ENCODE assay signal across 9 cellular contexts in genomic region chr3:128076465-128076782, GRCh38. TPM values are rescaled to one million over a fixed set of nuclear protein-coding genes. Genes with fewer than 3 reads are reported as not detected.
DNase-seq lines count a peak whose midpoint lies in the region; ATAC-seq and TF ChIP-seq lines count a peak whose summit lies in the region.
"Had no signal": no experiment of that assay in that cellular context is flagged by ENCODE, and none has a peak within 500 bp of the region (broad histone marks: within the 10 kb centered on the region; RNA-seq: fewer than 3 reads in every experiment).

No MANE protein-coding gene starts in this region.

- TF ChIP-seq CTCF in GM23338 (conservative IDR thresholded peaks at IDR 0.05; ENCODE audit: low read depth in 2 of 2) (no peak), brain microvascular endothelial cell (IDR thresholded peaks at IDR 0.05; ENCODE audit: low read depth, low read length, missing control alignments) (no peak)

- ATAC-seq in GM23338, result peak; percentile 26
- ATAC-seq in HG03045 (IDR thresholded peaks at IDR 0.05; ENCODE audit: unreplicated experiment), result no peak

- H3K79me2 ChIP-seq in GM23338 (replicated peaks; ENCODE audit: insufficient read depth), result no peaks in the 10 kb centered on the region

- peak overlapping the region; percentile 93 for H3K4me2 ChIP-seq in GM23338

- H3K9me2 ChIP-seq in GM23338 (ENCODE audit: insufficient read depth), result no peaks in the 10 kb centered on the region

- H3K4me1 ChIP-seq in GM23338 (ENCODE audit: insufficient read depth), result peaks cover 15% of the 10 kb centered on the region; the same call in 1 of the 2 replicates

- in situ Hi-C loops in brain microvascular endothelial cell (cut with HindIII; ENCODE audit: low pct_ligation_motif_present, low sequenced_read_pairs), result no loop called here

- H3K27me3 Mint-ChIP-seq in GM23338 (ENCODE audit: insufficient read depth, low read depth, poor library complexity), result peaks cover 15% of the 10 kb centered on the region
- no peaks in the 10 kb centered on the region for H3K27me3 Mint-ChIP-seq in T-helper 2 cell treated with Interferon-gamma antibody and Interleukin-4, amounts not matched to agents 5 μg/mL and 100 μg/mL, for 36 hours (ENCODE audit: low read depth)

- H3K27ac Mint-ChIP-seq in GM23338, result no peak overlapping the region
- no peak overlapping the region for H3K27ac Mint-ChIP-seq in T-helper 2 cell treated with Interferon-gamma antibody and Interleukin-4, amounts not matched to agents 5 μg/mL and 100 μg/mL, for 36 hours

- H3K27me3 ChIP-seq in GM23338 (ENCODE audit: insufficient read depth) (no peaks in the 10 kb centered on the region), brain microvascular endothelial cell (replicated peaks) (no peaks in the 10 kb centered on the region)

- H3K9me3 ChIP-seq in iPS-18c (ENCODE audit: control insufficient read depth, insufficient read depth, low read length), result no peaks in the 10 kb centered on the region

- DNase-seq in GM23338 (ENCODE audit: low spot score) (no peak), brain microvascular endothelial cell (no peak), skeletal muscle cell (ENCODE audit: low read depth) (no peak), SK-N-DZ (ENCODE audit: low spot score) (no peak)
- DNase-seq in T-helper 2 cell treated with Interferon-gamma antibody and Interleukin-4, amounts not matched to agents 5 μg/mL and 100 μg/mL, for 36 hours (ENCODE audit: low spot score), result no peak
- DNase-seq in activated CD8-positive, alpha-beta memory T cell treated with anti-CD3 and anti-CD28 coated beads for 24 hours, result no peak
- DNase-seq: NK-92 treated with Interleukin-12 subunit alpha and Interleukin-12 subunit beta, amount 100 ng/mL, for 24 hours had no signal

- 0 out of 2 replicates have a peak, but pooled peaks cover 4% of the 10 kb centered on the region for H3F3A ChIP-seq in GM23338 (replicated peaks; ENCODE audit: low read depth)

- H3K4me1 Mint-ChIP-seq in GM23338, result peaks cover 12% of the 10 kb centered on the region
- H3K4me1 Mint-ChIP-seq in T-helper 2 cell treated with Interferon-gamma antibody and Interleukin-4, amounts not matched to agents 5 μg/mL and 100 μg/mL, for 36 hours (ENCODE audit: low read depth), result peaks cover 2% of the 10 kb centered on the region

- H3K27ac ChIP-seq in GM23338 (ENCODE audit: low read depth) (no peak overlapping the region), brain microvascular endothelial cell (no peak overlapping the region)

- H3K36me3 Mint-ChIP-seq in GM23338 (ENCODE audit: low read depth), result peaks cover 36% of the 10 kb centered on the region
- H3K36me3 Mint-ChIP-seq in T-helper 2 cell treated with Interferon-gamma antibody and Interleukin-4, amounts not matched to agents 5 μg/mL and 100 μg/mL, for 36 hours (ENCODE audit: low read depth), result peaks cover 20% of the 10 kb centered on the region

- H3K4me3 Mint-ChIP-seq in GM23338, result peak overlapping the region; percentile 84
- no peak overlapping the region for H3K4me3 Mint-ChIP-seq in T-helper 2 cell treated with Interferon-gamma antibody and Interleukin-4, amounts not matched to agents 5 μg/mL and 100 μg/mL, for 36 hours

- H3K36me3 ChIP-seq in GM23338 (ENCODE audit: insufficient read depth) (no peaks in the 10 kb centered on the region; the same call in 1 of the 2 replicates), brain microvascular endothelial cell (replicated peaks) (peaks cover 16% of the 10 kb centered on the region)

- H3K4me3 ChIP-seq in GM23338 (peak overlapping the region; percentile 68), brain microvascular endothelial cell (ENCODE audit: low read depth, low read length) (peak overlapping the region; percentile 49), iPS-18c (ENCODE audit: insufficient read depth, low read depth, low read length) (peak overlapping the region; percentile 50), skeletal muscle cell (ENCODE audit: low read depth, low read length) (peak overlapping the region; percentile 11)

- H2AFZ ChIP-seq in GM23338, result no peak overlapping the region

- H4K20me1 ChIP-seq in GM23338 (replicated peaks; ENCODE audit: insufficient read depth), result peaks cover 21% of the 10 kb centered on the region

- H3K9me3 Mint-ChIP-seq in GM23338, result no peaks in the 10 kb centered on the region
- H3K9me3 Mint-ChIP-seq in T-helper 2 cell treated with Interferon-gamma antibody and Interleukin-4, amounts not matched to agents 5 μg/mL and 100 μg/mL, for 36 hours, result no peaks in the 10 kb centered on the region

TF ChIP-seq in GM23338, 12 proteins besides CTCF, POLR2A, EP300 and RAD21 (continues in another document):
- no peak for TF ChIP-seq NANOG (IDR thresholded peaks at IDR 0.05; ENCODE audit: borderline replicate concordance)
- TF ChIP-seq CREB1 (CRISPR knock-in tag; IDR thresholded peaks at IDR 0.05; ENCODE audit: low read depth), result no peak
- no peak for TF ChIP-seq REST (IDR thresholded peaks at IDR 0.05; ENCODE audit: unreplicated experiment)

RNA-seq across cellular contexts. Expression of gene SEC61A1, which starts 24.2 kb away (rescaled TPM):
- 170 and 184 TPM in 2 replicates for total RNA-seq in GM23338 (2014; rRNA removed; shearing (Covaris generic))
- 44.8 and 47.3 TPM in 2 replicates for polyA plus RNA-seq in GM23338 (2016; fragmentation: Nextera tagmentation; extraction: Ambion mirVana)
- polyA plus RNA-seq in SK-N-DZ (2014; cell fraction: cytosol; rRNA removed), result 88.4 and 92.5 TPM in 2 replicates
- polyA plus RNA-seq in SK-N-DZ (2014; cell fraction: nucleus; rRNA removed), result 73.1 and 90.5 TPM in 2 replicates

RNA-seq across cellular contexts. Expression of gene RUVBL1, which starts 47.2 kb away (rescaled TPM):
- 133 and 134 TPM in 2 replicates for total RNA-seq in GM23338 (2014; rRNA removed; shearing (Covaris generic))
- 136 and 137 TPM in 2 replicates for polyA plus RNA-seq in GM23338 (2016; fragmentation: Nextera tagmentation; extraction: Ambion mirVana)
- 258 and 297 TPM in 2 replicates for polyA plus RNA-seq in SK-N-DZ (2014; cell fraction: cytosol; rRNA removed)
- polyA plus RNA-seq in SK-N-DZ (2014; cell fraction: nucleus; rRNA removed), result 86.8 and 137 TPM in 2 replicates

Comparison
In these comparisons a context has a peak if more than half of its experiments do, and no peak if none do; other contexts are left out.
1. H3K4me3 ChIP-seq: peak in every context shown above with its lines; median percentile 68 in GM23338; 50 in iPS-18c; 49 in brain microvascular endothelial cell; 11 in skeletal muscle cell.